Comparison of ENCODE assay signal across 25 cellular contexts in the genomic region with DNA sequence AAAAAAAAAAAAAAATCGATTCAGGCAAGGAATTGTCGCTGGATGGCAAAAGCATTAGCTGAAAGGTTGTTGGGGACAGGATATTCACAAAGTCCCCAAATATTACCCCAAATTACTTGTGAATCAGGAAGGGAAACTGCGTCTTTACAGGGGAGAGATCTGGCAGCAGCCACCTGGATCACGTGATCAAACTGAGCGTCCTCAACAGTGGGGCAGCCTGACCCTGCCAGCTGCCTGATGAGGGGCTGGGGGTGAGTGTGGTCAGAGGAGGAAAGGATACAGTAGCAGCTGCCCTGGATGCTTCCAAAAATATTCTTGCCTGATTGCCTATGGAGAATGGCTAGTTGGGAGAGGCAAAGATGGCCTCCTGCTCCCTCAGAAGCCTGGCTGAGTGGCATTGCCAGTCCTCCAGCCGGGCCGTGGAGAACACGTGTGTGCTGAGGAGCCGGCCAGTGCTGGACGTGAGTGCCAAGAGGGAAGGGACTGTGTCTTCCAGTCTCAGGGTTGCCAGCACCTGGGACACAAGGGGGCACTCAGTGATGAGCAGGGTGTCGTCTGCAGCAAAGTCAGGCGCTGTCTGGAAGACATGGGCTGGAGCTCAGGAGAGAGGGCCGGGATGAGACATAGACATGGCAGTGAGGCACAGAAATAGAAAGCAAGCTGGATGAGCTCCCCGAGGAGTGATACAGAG. TPM values are rescaled to one million over a fixed set of nuclear protein-coding genes. Genes with fewer than 3 reads are reported as not detected.
DNase-seq lines count a peak whose midpoint lies in the region; ATAC-seq and TF ChIP-seq lines count a peak whose summit lies in the region.
"Had no signal": no experiment of that assay in that cellular context is flagged by ENCODE, and none has a peak within 500 bp of the region (broad histone marks: within the 10 kb centered on the region; RNA-seq: fewer than 3 reads in every experiment).

No MANE protein-coding gene starts in this region.

- H3K4me1 ChIP-seq in OCI-LY1 (ENCODE audit: insufficient read depth, low read length, severe bottlenecking) (peaks cover 62% of the 10 kb centered on the region), spleen (peaks cover 0 to 50% (median 28%) of the 10 kb centered on the region in 6 donors)

- H3K9ac ChIP-seq in OCI-LY1 (ENCODE audit: low read length): peak overlapping the region; percentile 46

- TF ChIP-seq CTCF in OCI-LY1 (IDR thresholded peaks at IDR 0.05; ENCODE audit: low read length): no peak
- TF ChIP-seq CTCF in spleen (IDR thresholded peaks at IDR 0.05 in 8 of 11, conservative IDR thresholded peaks at IDR 0.05 in 3 of 11): no peak

- 83 to 92% (median 85%) methylated on average over 12 to 14 of the region's 14 CpGs for WGBS in spleen, 5 donors

- H2AFZ ChIP-seq in OCI-LY1 (ENCODE audit: low read length): peak overlapping the region; percentile 91; the same call in 1 of the 2 replicates

- H3K79me2 ChIP-seq in OCI-LY1 (ENCODE audit: insufficient read depth, low read length): no peaks in the 10 kb centered on the region

- peak overlapping the region; percentile 25 for H3K27ac Mint-ChIP-seq in activated CD4-positive, alpha-beta T cell treated with anti-CD3 and anti-CD28 coated beads for 36 hours
- H3K27ac Mint-ChIP-seq in dendritic cell treated with granulocyte-macrophage colony-stimulating factor and Interleukin-4, amounts not matched to agents 40 ng/mL and 50 ng/mL, for 4 days: peak overlapping the region; percentile 3
- H3K27ac Mint-ChIP-seq: T-helper 2 cell treated with Interferon-gamma antibody and Interleukin-4, amounts not matched to agents 5 μg/mL and 100 μg/mL, for 36 hours had no signal

- DNase-seq in activated CD4-positive, alpha-beta T cell treated with anti-CD3 and anti-CD28 coated beads for 36 hours: no peak
- DNase-seq in activated CD4-positive, alpha-beta T cell treated with anti-CD3 and anti-CD28 coated beads for 1 hour: no peak
- DNase-seq in spleen: peak; percentile 63
- DNase-seq in H7: no peak
- no peak for DNase-seq in posterior vena cava (ENCODE audit: low spot score)
- DNase-seq: 8988T; activated CD4-positive, alpha-beta memory T cell treated with anti-CD3 and anti-CD28 coated beads, Interleukin-2, amount 10 ng/mL, durations not matched to agents 7 days and 5 days; activated naive CD4-positive, alpha-beta T cell treated with Interleukin-2 at 50 U/mL for 16 hours; effector CD4-positive, alpha-beta T cell; erythroblast; foreskin melanocyte; GOT3; hippocampal formation; NCI-H1105 treated with DMSO at 0.1 percent for 48 hours; NCI-H2081 treated with DMSO at 0.1 percent for 48 hours; NCI-H446 treated with DMSO at 0.1 percent for 48 hours; NK-92 treated with Interleukin-12 subunit alpha and Interleukin-12 subunit beta, amount 100 ng/mL, for 24 hours; stimulated activated CD4-positive, alpha-beta T cell treated with anti-CD3 and anti-CD28 coated beads, Interleukin-2, amount 100 ng/mL, for 48 hours; stimulated activated naive CD4-positive, alpha-beta T cell treated with Interleukin-2 at 50 U/mL for 16 hours had no signal

- H3K27ac ChIP-seq in OCI-LY1 (ENCODE audit: low read depth, low read length, poor library complexity, severe bottlenecking) (peak overlapping the region; percentile 65), spleen (no peak overlapping the region)
- H3K27ac ChIP-seq: thoracic aorta had no signal

- H3K4me3 ChIP-seq in OCI-LY1 (ENCODE audit: low read depth, low read length, poor library complexity, severe bottlenecking): peak overlapping the region; percentile 13
- H3K4me3 ChIP-seq in spleen: no peak overlapping the region
- no peak overlapping the region for H3K4me3 ChIP-seq in H7 (ENCODE audit: insufficient read depth, low read depth, low read length)
- H3K4me3 ChIP-seq: smooth muscle cell, thoracic aorta had no signal

- CTCF ChIA-PET in activated CD4-positive, alpha-beta T cell treated with anti-CD3 and anti-CD28 coated beads for 36 hours (lab: Charles Lee): interaction anchor here (0.7 kb wide), 1 partner anchor 309 kb away, joined by 4 read pairs; no protein-coding TSS in a partner anchor

- peaks cover 7% of the 10 kb centered on the region for H3K36me3 Mint-ChIP-seq in activated CD4-positive, alpha-beta T cell treated with anti-CD3 and anti-CD28 coated beads for 36 hours (ENCODE audit: low read depth)
- H3K36me3 Mint-ChIP-seq in dendritic cell treated with granulocyte-macrophage colony-stimulating factor and Interleukin-4, amounts not matched to agents 40 ng/mL and 50 ng/mL, for 4 days (ENCODE audit: low read depth): peaks cover 27% of the 10 kb centered on the region

- H3K9me3 ChIP-seq in OCI-LY1 (ENCODE audit: low read length) (no peaks in the 10 kb centered on the region), spleen (no peaks in the 10 kb centered on the region)
- H3K9me3 ChIP-seq: thoracic aorta had no signal

- peak overlapping the region; percentile 61 for H3K4me2 ChIP-seq in OCI-LY1 (ENCODE audit: low read length)
- H3K4me2 ChIP-seq: smooth muscle cell had no signal

- no peaks in the 10 kb centered on the region for H3F3A ChIP-seq in OCI-LY1 (ENCODE audit: insufficient read depth, low read length)

- no peak for ATAC-seq in activated CD4-positive, alpha-beta T cell treated with anti-CD3 and anti-CD28 coated beads for 36 hours
- ATAC-seq in HG02852 (IDR thresholded peaks at IDR 0.05; ENCODE audit: unreplicated experiment): no peak

- H3K9me2 ChIP-seq in OCI-LY1 (ENCODE audit: low read depth, low read length): no peaks in the 10 kb centered on the region

- TF ChIP-seq POLR2A in spleen (IDR thresholded peaks at IDR 0.05): no peak

- H3K9me3 Mint-ChIP-seq in activated CD4-positive, alpha-beta T cell treated with anti-CD3 and anti-CD28 coated beads for 36 hours (ENCODE audit: low read depth): no peaks in the 10 kb centered on the region
- H3K9me3 Mint-ChIP-seq in dendritic cell treated with granulocyte-macrophage colony-stimulating factor and Interleukin-4, amounts not matched to agents 40 ng/mL and 50 ng/mL, for 4 days: no peaks in the 10 kb centered on the region
- H3K9me3 Mint-ChIP-seq: activated CD4-positive, alpha-beta memory T cell treated with anti-CD3 and anti-CD28 coated beads, Interleukin-2, amount 10 ng/mL, durations not matched to agents 7 days and 5 days; T-helper 2 cell treated with Interferon-gamma antibody and Interleukin-4, amounts not matched to agents 5 μg/mL and 100 μg/mL, for 36 hours had no signal

- H4K20me1 ChIP-seq in OCI-LY1 (ENCODE audit: insufficient read depth, low read length): no peaks in the 10 kb centered on the region

- H3K27me3 ChIP-seq in OCI-LY1 (ENCODE audit: insufficient read depth, low read length) (no peaks in the 10 kb centered on the region), spleen (replicated peaks in 1 of 7) (no peaks in the 10 kb centered on the region), H7 (ENCODE audit: control insufficient read depth, insufficient read depth, low read length) (no peaks in the 10 kb centered on the region)

- POLR2A ChIA-PET in activated CD4-positive, alpha-beta T cell treated with anti-CD3 and anti-CD28 coated beads for 36 hours (lab: Charles Lee): no interaction called here

- H3K36me3 ChIP-seq in OCI-LY1 (ENCODE audit: insufficient read depth, low read length) (peaks cover 23% of the 10 kb centered on the region), spleen (peaks cover 0 to 20% (median 0%) of the 10 kb centered on the region in 6 donors), H7 (replicated peaks; ENCODE audit: control insufficient read depth, insufficient read depth, low read length) (peaks cover 2% of the 10 kb centered on the region; the same call in 1 of the 2 replicates)

- intact Hi-C loops in activated CD4-positive, alpha-beta T cell treated with anti-CD3 and anti-CD28 coated beads for 36 hours (cut with DNase I, micrococcal nuclease): loop anchor here in 1 of 2 experiments (10.0 kb wide), 1 partner anchor 757 kb away; the partner anchor contains the start of genes ABCD1 and BCAP31
- intact Hi-C loops in dendritic cell treated with granulocyte-macrophage colony-stimulating factor and Interleukin-4, amounts not matched to agents 40 ng/mL and 50 ng/mL, for 4 days (cut with micrococcal nuclease): no loop called here
- intact Hi-C loops in spleen (cut with DNase I; ENCODE audit: low total_unique reads): no loop called here
- intact Hi-C loops in posterior vena cava (cut with DNase I): no loop called here

- no peaks in the 10 kb centered on the region for H3K27me3 Mint-ChIP-seq in activated CD4-positive, alpha-beta T cell treated with anti-CD3 and anti-CD28 coated beads for 36 hours
- H3K27me3 Mint-ChIP-seq in dendritic cell treated with granulocyte-macrophage colony-stimulating factor and Interleukin-4, amounts not matched to agents 40 ng/mL and 50 ng/mL, for 4 days: no peaks in the 10 kb centered on the region
- H3K27me3 Mint-ChIP-seq: activated CD4-positive, alpha-beta memory T cell treated with anti-CD3 and anti-CD28 coated beads, Interleukin-2, amount 10 ng/mL, durations not matched to agents 7 days and 5 days had no signal

- H3K4me1 Mint-ChIP-seq in activated CD4-positive, alpha-beta T cell treated with anti-CD3 and anti-CD28 coated beads for 36 hours: peaks cover 32% of the 10 kb centered on the region
- peaks cover 20% of the 10 kb centered on the region for H3K4me1 Mint-ChIP-seq in dendritic cell treated with granulocyte-macrophage colony-stimulating factor and Interleukin-4, amounts not matched to agents 40 ng/mL and 50 ng/mL, for 4 days (ENCODE audit: low read depth)

- no peak overlapping the region for H3K4me3 Mint-ChIP-seq in activated CD4-positive, alpha-beta T cell treated with anti-CD3 and anti-CD28 coated beads for 36 hours
- H3K4me3 Mint-ChIP-seq in dendritic cell treated with granulocyte-macrophage colony-stimulating factor and Interleukin-4, amounts not matched to agents 40 ng/mL and 50 ng/mL, for 4 days: no peak overlapping the region
- H3K4me3 Mint-ChIP-seq: activated CD4-positive, alpha-beta memory T cell treated with anti-CD3 and anti-CD28 coated beads, Interleukin-2, amount 10 ng/mL, durations not matched to agents 7 days and 5 days; T-helper 2 cell treated with Interferon-gamma antibody and Interleukin-4, amounts not matched to agents 5 μg/mL and 100 μg/mL, for 36 hours had no signal

RNA-seq across cellular contexts. Expression of gene LAGE3, which starts 3.0 kb away (rescaled TPM):
- total RNA-seq in activated CD4-positive, alpha-beta T cell treated with anti-CD3 and anti-CD28 coated beads for 36 hours: 10 to 100 TPM; 34.7 to 43.0 TPM
- 10 to 100 TPM; 11.8 to 25.2 (median 16.7) TPM for total RNA-seq in spleen
- 10 to 100 TPM; 15.0 to 27.7 (median 27.3) TPM for polyA plus RNA-seq in spleen
- total RNA-seq in H7 (2014; rRNA removed; shearing (Covaris generic)): 47.9 and 84.9 TPM in 2 replicates
- 10 to 100 TPM; 10.2 to 15.0 TPM for total RNA-seq in posterior vena cava

RNA-seq across cellular contexts. Expression of gene UBL4A, which starts 4.4 kb away (rescaled TPM):
- total RNA-seq in activated CD4-positive, alpha-beta T cell treated with anti-CD3 and anti-CD28 coated beads for 36 hours: 10 to 100 TPM; 45.2 to 47.6 TPM
- total RNA-seq in spleen (10 to 100 TPM; 18.6 to 36.3 (median 23.1) TPM), posterior vena cava (10 to 100 TPM; 30.1 TPM)
- 10 to 100 TPM; 13.4 to 27.1 (median 20.6) TPM for polyA plus RNA-seq in spleen
- total RNA-seq in H7 (2014; rRNA removed; shearing (Covaris generic)): 64.8 and 84.0 TPM in 2 replicates

RNA-seq across cellular contexts. Expression of gene SLC10A3, which starts 8.4 kb away (rescaled TPM):
- total RNA-seq in activated CD4-positive, alpha-beta T cell treated with anti-CD3 and anti-CD28 coated beads for 36 hours: 10 to 100 TPM; 10.4 to 11.3 TPM
- total RNA-seq in spleen: 10 to 100 TPM; 15.9 to 21.8 (median 17.4) TPM
- polyA plus RNA-seq in spleen: 10 to 100 TPM; 11.0 to 17.0 (median 14.1) TPM
- 17.0 and 18.4 TPM in 2 replicates for total RNA-seq in H7 (2014; rRNA removed; shearing (Covaris generic))
- 10 to 100 TPM; 27.4 to 31.3 TPM for total RNA-seq in posterior vena cava

RNA-seq across cellular contexts. Expression of gene PLXNA3, which starts 24.0 kb away (rescaled TPM):
- total RNA-seq in activated CD4-positive, alpha-beta T cell treated with anti-CD3 and anti-CD28 coated beads for 36 hours: 10 to 100 TPM; 23.2 to 25.3 TPM
- 10 to 100 TPM in 6 of 7 donors, 1 to 10 TPM in 1; 9.1 to 46.8 (median 27.2) TPM for total RNA-seq in spleen
- polyA plus RNA-seq in spleen: 10 to 100 TPM in 1 of 3 donors, 1 to 10 TPM in 2; 2.5 to 11.6 (median 4.1) TPM
- 2.3 and 4.5 TPM in 2 replicates for total RNA-seq in H7 (2014; rRNA removed; shearing (Covaris generic))
- 10 to 100 TPM; 23.7 to 31.1 TPM for total RNA-seq in posterior vena cava

RNA-seq across cellular contexts. Expression of gene FAM3A, which starts 34.0 kb away (rescaled TPM):
- total RNA-seq in activated CD4-positive, alpha-beta T cell treated with anti-CD3 and anti-CD28 coated beads for 36 hours: 10 to 100 TPM; 27.6 to 30.5 TPM
- total RNA-seq in spleen (10 to 100 TPM; 29.1 to 38.1 (median 34.7) TPM), posterior vena cava (10 to 100 TPM; 26.1 to 28.6 TPM)
- polyA plus RNA-seq in spleen: 10 to 100 TPM; 35.2 to 54.5 (median 52.3) TPM
- 31.6 and 42.5 TPM in 2 replicates for total RNA-seq in H7 (2014; rRNA removed; shearing (Covaris generic))
